In genomic region chr2:160038662-160039061, GRCh38 we compare ENCODE assay signal across 1 cellular context. TPM values are rescaled to one million over a fixed set of nuclear protein-coding genes. Genes with fewer than 3 reads are reported as not detected.
"Had no signal": no experiment of that assay in that cellular context is flagged by ENCODE, and none has a peak within 500 bp of the region (broad histone marks: within the 10 kb centered on the region; RNA-seq: fewer than 3 reads in every experiment).

No MANE protein-coding gene starts in this region.

RNA-seq across cellular contexts. Expression of gene PLA2R1, which starts 23.8 kb away (rescaled TPM):
- total RNA-seq: mononuclear cell had no signal
